ENCODE assay signal across 17 cellular contexts in genomic region chr2:68798574-68798973, GRCh38.
DNase-seq lines count a peak whose midpoint lies in the region; ATAC-seq and TF ChIP-seq lines count a peak whose summit lies in the region.
"Had no signal": no experiment of that assay in that cellular context is flagged by ENCODE, and none has a peak within 500 bp of the region (broad histone marks: within the 10 kb centered on the region; RNA-seq: fewer than 3 reads in every experiment).

No MANE protein-coding gene starts in this region.

- DNase-seq in activated CD8-positive, alpha-beta memory T cell treated with anti-CD3 and anti-CD28 coated beads, Interleukin-2, amount 10 ng/mL, durations not matched to agents 7 days and 5 days = no peak
- no peak for DNase-seq in activated CD8-positive, alpha-beta memory T cell treated with anti-CD3 and anti-CD28 coated beads for 24 hours
- DNase-seq in NB4 (ENCODE audit: low read depth) (peak; percentile 33), epithelial cell of prostate (ENCODE audit: low read depth, low spot score) (no peak), substantia nigra (lab: John Stamatoyannopoulos, UW) (no peak), NCI-H1436 (lab: John Stamatoyannopoulos, UW) (no peak)
- DNase-seq: ACHN, Caco-2, cerebellar nuclear complex, endodermal cell, hypothalamus, RPMI8226, small intestine had no signal

- peak overlapping the region; percentile 18 for H3K27ac Mint-ChIP-seq in activated CD8-positive, alpha-beta memory T cell treated with anti-CD3 and anti-CD28 coated beads, Interleukin-2, amount 10 ng/mL, durations not matched to agents 7 days and 5 days
- H3K27ac Mint-ChIP-seq: endodermal cell, WTC11 had no signal

- H3K27me3 Mint-ChIP-seq in activated CD8-positive, alpha-beta memory T cell treated with anti-CD3 and anti-CD28 coated beads, Interleukin-2, amount 10 ng/mL, durations not matched to agents 7 days and 5 days = no peaks in the 10 kb centered on the region

- H3K36me3 ChIP-seq in neutrophil = peaks cover 66% of the 10 kb centered on the region

- no peaks in the 10 kb centered on the region for H3K9me3 ChIP-seq in neutrophil
- H3K9me3 ChIP-seq: Caco-2 had no signal

- no peak for ATAC-seq in activated CD8-positive, alpha-beta memory T cell treated with anti-CD3 and anti-CD28 coated beads, Interleukin-2, amount 10 ng/mL, durations not matched to agents 7 days and 5 days
- no peak for ATAC-seq in HG02610 (IDR thresholded peaks at IDR 0.05; ENCODE audit: unreplicated experiment)
- ATAC-seq: WTC11 had no signal

- H3K4me3 Mint-ChIP-seq in activated CD8-positive, alpha-beta memory T cell treated with anti-CD3 and anti-CD28 coated beads, Interleukin-2, amount 10 ng/mL, durations not matched to agents 7 days and 5 days = no peak overlapping the region
- H3K4me3 Mint-ChIP-seq: endodermal cell, WTC11 had no signal

- TF ChIP-seq CTCF in NB4 (IDR thresholded peaks at IDR 0.05; ENCODE audit: low read depth, low read length) (no peak), neutrophil (IDR thresholded peaks at IDR 0.05) (no peak)

- H3K4me1 Mint-ChIP-seq in activated CD8-positive, alpha-beta memory T cell treated with anti-CD3 and anti-CD28 coated beads, Interleukin-2, amount 10 ng/mL, durations not matched to agents 7 days and 5 days = peaks cover 35% of the 10 kb centered on the region
- H3K4me1 Mint-ChIP-seq: endodermal cell had no signal

- H3K27me3 ChIP-seq in neutrophil = no peaks in the 10 kb centered on the region

- no peaks in the 10 kb centered on the region for H3K9me3 Mint-ChIP-seq in activated CD8-positive, alpha-beta memory T cell treated with anti-CD3 and anti-CD28 coated beads, Interleukin-2, amount 10 ng/mL, durations not matched to agents 7 days and 5 days (ENCODE audit: low read depth)
- H3K9me3 Mint-ChIP-seq: endodermal cell, WTC11 had no signal

- H3K4me3 ChIP-seq in NB4 (ENCODE audit: low read depth, low read length) (no peak overlapping the region), neutrophil (ENCODE audit: low read depth in 1 of 2, low read length in 1 of 2) (no peak overlapping the region)

- TF ChIP-seq POLR2A in NB4 (IDR thresholded peaks at IDR 0.05; ENCODE audit: extremely low read depth, insufficient read length) = no peak

- H3K4me1 ChIP-seq in neutrophil (ENCODE audit: control insufficient read depth in 1 of 2, insufficient read depth in 1 of 2, low read depth in 1 of 2, low read length in 1 of 2) = peaks cover 97 to 100% of the 10 kb centered on the region in 2 experiments
- H3K4me1 ChIP-seq: Caco-2, parathyroid adenoma had no signal

- peak overlapping the region; percentile 94 for H3K27ac ChIP-seq in epithelial cell of prostate
- peak overlapping the region; percentile 91 for H3K27ac ChIP-seq in neutrophil
- no peak overlapping the region for H3K27ac ChIP-seq in substantia nigra (ENCODE audit: low read depth, low read length, poor library complexity, severe bottlenecking)
- H3K27ac ChIP-seq: parathyroid adenoma had no signal

- H3K36me3 Mint-ChIP-seq in activated CD8-positive, alpha-beta memory T cell treated with anti-CD3 and anti-CD28 coated beads, Interleukin-2, amount 10 ng/mL, durations not matched to agents 7 days and 5 days = peaks cover 63% of the 10 kb centered on the region
- H3K36me3 Mint-ChIP-seq: WTC11 had no signal

- CTCF ChIA-PET in activated CD8-positive, alpha-beta memory T cell treated with anti-CD3 and anti-CD28 coated beads, Interleukin-2, amount 10 ng/mL, durations not matched to agents 7 days and 5 days (lab: Charles Lee) = interaction anchor here (1.4 to 1.6 kb wide), 4 partner anchors 9 to 47 kb away, joined by 3 to 6 read pairs (median 4); no protein-coding TSS in a partner anchor
